Comparison of ENCODE assay signal across 15 cellular contexts in genomic region chr3:115062412-115062956, GRCh38.
A peak's percentile ranks its signal among the peaks of the same experiment; 100 is the strongest.
DNase-seq lines count a peak whose midpoint lies in the region; ATAC-seq and TF ChIP-seq lines count a peak whose summit lies in the region.
"Had no signal": no experiment of that assay in that cellular context is flagged by ENCODE, and none has a peak within 500 bp of the region (broad histone marks: within the 10 kb centered on the region; RNA-seq: fewer than 3 reads in every experiment).

No MANE protein-coding gene starts in this region.

- no peaks in the 10 kb centered on the region for H3K36me3 Mint-ChIP-seq in activated T-helper 2 cell treated with anti-CD3 and anti-CD28 coated beads, Interferon-gamma antibody, Interleukin-2, Interleukin-4, amounts not matched to agents 10 μg/mL and 5 μg/mL and 100 μg/mL, durations not matched to agents 14 hours and 24 hours and 36 hours (ENCODE audit: low read depth)

- DNase-seq in mammary epithelial cell (peak; percentile 16), breast epithelium (ENCODE audit: low spot score in 2 of 2) (no peak), astrocyte of the cerebellum (ENCODE audit: low read depth) (peak; percentile 76), hepatic stellate cell (ENCODE audit: low spot score) (peak; percentile 4), NCI-H1417 treated with DMSO at 0.1 percent for 48 hours (lab: John Stamatoyannopoulos, UW) (no peak)
- DNase-seq in activated T-helper 2 cell treated with anti-CD3 and anti-CD28 coated beads, Interferon-gamma antibody, Interleukin-2, Interleukin-4, amounts not matched to agents 10 μg/mL and 5 μg/mL and 100 μg/mL, durations not matched to agents 14 hours and 24 hours and 36 hours (ENCODE audit: low spot score), result no peak
- DNase-seq: Calu3; effector CD8-positive, alpha-beta T cell; NCI-H2081; NCI-H82; SIG-M5 had no signal

- H3K36me3 ChIP-seq in mammary epithelial cell (ENCODE audit: insufficient read depth, low read length), result no peaks in the 10 kb centered on the region
- H3K36me3 ChIP-seq in breast epithelium, result no peaks in the 10 kb centered on the region

- H3K9me3 Mint-ChIP-seq in activated T-helper 2 cell treated with anti-CD3 and anti-CD28 coated beads, Interferon-gamma antibody, Interleukin-2, Interleukin-4, amounts not matched to agents 10 μg/mL and 5 μg/mL and 100 μg/mL, durations not matched to agents 14 hours and 24 hours and 36 hours, result no peaks in the 10 kb centered on the region

- no peak overlapping the region for H2AFZ ChIP-seq in mammary epithelial cell (ENCODE audit: low read depth, low read length)
- H2AFZ ChIP-seq: hepatocyte had no signal

- H3K4me1 ChIP-seq in mammary epithelial cell (ENCODE audit: insufficient read depth, low read length), result peaks cover 13% of the 10 kb centered on the region
- H3K4me1 ChIP-seq in breast epithelium, result no peaks in the 10 kb centered on the region

- H3K9ac ChIP-seq in mammary epithelial cell (ENCODE audit: insufficient read depth, low read length), result no peak overlapping the region

- no TSS peak for BruUV-seq in mammary epithelial cell (replicated peaks; lab: Mats Ljungman, UMichigan)

- TF ChIP-seq POLR2A in breast epithelium (IDR thresholded peaks at IDR 0.05), result no peak

- in situ Hi-C loops in mammary epithelial cell (cut with MboI; ENCODE audit: low sequenced_read_pairs in 2 of 2) (no loop called here), astrocyte of the cerebellum (cut with HindIII; ENCODE audit: low sequenced_read_pairs) (no loop called here)

- no peaks in the 10 kb centered on the region for H3K9me3 ChIP-seq in mammary epithelial cell (replicated peaks; ENCODE audit: insufficient read depth, low read length)
- H3K9me3 ChIP-seq in breast epithelium, result no peaks in the 10 kb centered on the region

- no peak for ATAC-seq in GM21723 (IDR thresholded peaks at IDR 0.05; ENCODE audit: unreplicated experiment)
- ATAC-seq in activated CD4-positive, CD25-positive, alpha-beta regulatory T cell treated with anti-CD3 and anti-CD28 coated beads, Interleukin-2, amount 50 U/mL, for 24 hours, result no peak

- H3K27me3 Mint-ChIP-seq in activated T-helper 2 cell treated with anti-CD3 and anti-CD28 coated beads, Interferon-gamma antibody, Interleukin-2, Interleukin-4, amounts not matched to agents 10 μg/mL and 5 μg/mL and 100 μg/mL, durations not matched to agents 14 hours and 24 hours and 36 hours (ENCODE audit: low read depth), result no peaks in the 10 kb centered on the region

- H3K27ac Mint-ChIP-seq in activated T-helper 2 cell treated with anti-CD3 and anti-CD28 coated beads, Interferon-gamma antibody, Interleukin-2, Interleukin-4, amounts not matched to agents 10 μg/mL and 5 μg/mL and 100 μg/mL, durations not matched to agents 14 hours and 24 hours and 36 hours, result no peak overlapping the region

- TF ChIP-seq CTCF in mammary epithelial cell (conservative IDR thresholded peaks at IDR 0.05 in 1 of 2, IDR thresholded peaks at IDR 0.05 in 1 of 2; ENCODE audit: extremely low read depth in 1 of 2, insufficient read depth in 1 of 2, low read depth in 1 of 2, low read length in 2 of 2) (no peak), breast epithelium (IDR thresholded peaks at IDR 0.05) (no peak), astrocyte of the cerebellum (IDR thresholded peaks at IDR 0.05; ENCODE audit: low read depth, low read length, missing control alignments) (no peak)

- H3K4me2 ChIP-seq in mammary epithelial cell (ENCODE audit: insufficient read depth, low read depth, low read length), result peak overlapping the region; percentile 35
- H3K4me2 ChIP-seq: hepatocyte had no signal

- no peak overlapping the region for H3K4me3 ChIP-seq in mammary epithelial cell (replicated peaks in 1 of 3; ENCODE audit: insufficient read depth in 1 of 3, low read depth in 2 of 3, low read length in 3 of 3)
- H3K4me3 ChIP-seq in breast epithelium, result no peak overlapping the region
- H3K4me3 ChIP-seq in astrocyte of the cerebellum (ENCODE audit: low read depth, low read length), result no peak overlapping the region
- H3K4me3 ChIP-seq: hepatocyte had no signal

- dilution Hi-C loops in mammary epithelial cell (cut with HindIII; ENCODE audit: low sequenced_read_pairs), result no loop called here

- no peaks in the 10 kb centered on the region for H3K79me2 ChIP-seq in mammary epithelial cell (ENCODE audit: insufficient read depth, low read length)
- H3K79me2 ChIP-seq: hepatocyte had no signal

- H3K27ac ChIP-seq in mammary epithelial cell (ENCODE audit: insufficient read depth, low read depth, low read length), result no peak overlapping the region
- H3K27ac ChIP-seq in breast epithelium, result peak overlapping the region in 1 of 2 donors; percentile 23
- H3K27ac ChIP-seq: 22Rv1, hepatocyte had no signal

- H3K27me3 ChIP-seq in mammary epithelial cell (ENCODE audit: insufficient read depth, low read length) (no peaks in the 10 kb centered on the region), breast epithelium (no peaks in the 10 kb centered on the region)
- H3K27me3 ChIP-seq: hepatocyte had no signal

- H3K4me1 Mint-ChIP-seq in activated T-helper 2 cell treated with anti-CD3 and anti-CD28 coated beads, Interferon-gamma antibody, Interleukin-2, Interleukin-4, amounts not matched to agents 10 μg/mL and 5 μg/mL and 100 μg/mL, durations not matched to agents 14 hours and 24 hours and 36 hours (ENCODE audit: low read depth), result no peaks in the 10 kb centered on the region

- no peaks in the 10 kb centered on the region for H4K20me1 ChIP-seq in mammary epithelial cell (ENCODE audit: insufficient read depth, low read length)

- intact Hi-C loops in mammary epithelial cell (cut with micrococcal nuclease), result no loop called here
- intact Hi-C loops in breast epithelium (cut with DNase I; ENCODE audit: low total_unique reads), result no loop called here
- intact Hi-C loops in activated T-helper 2 cell treated with anti-CD3 and anti-CD28 coated beads, Interferon-gamma antibody, Interleukin-2, Interleukin-4, amounts not matched to agents 10 μg/mL and 5 μg/mL and 100 μg/mL, durations not matched to agents 14 hours and 24 hours and 36 hours (cut with micrococcal nuclease), result no loop called here

- CTCF ChIA-PET in mammary epithelial cell (lab: Charles Lee; ENCODE audit: low non-redundant PET), result no interaction called here

- H3K4me3 Mint-ChIP-seq in activated T-helper 2 cell treated with anti-CD3 and anti-CD28 coated beads, Interferon-gamma antibody, Interleukin-2, Interleukin-4, amounts not matched to agents 10 μg/mL and 5 μg/mL and 100 μg/mL, durations not matched to agents 14 hours and 24 hours and 36 hours (ENCODE audit: low read depth), result no peak overlapping the region

Comparison
In these comparisons a context has a peak if more than half of its experiments do, and no peak if none do; other contexts are left out.
1. DNase-seq: peak in mammary epithelial cell (single experiment), astrocyte of the cerebellum (single experiment) and hepatic stellate cell (single experiment); none in breast epithelium (0 of 2), NCI-H1417 treated with DMSO at 0.1 percent for 48 hours (single experiment) and activated T-helper 2 cell treated with anti-CD3 and anti-CD28 coated beads, Interferon-gamma antibody, Interleukin-2, Interleukin-4, amounts not matched to agents 10 μg/mL and 5 μg/mL and 100 μg/mL, durations not matched to agents 14 hours and 24 hours and 36 hours (single experiment).